In the genomic region with DNA sequence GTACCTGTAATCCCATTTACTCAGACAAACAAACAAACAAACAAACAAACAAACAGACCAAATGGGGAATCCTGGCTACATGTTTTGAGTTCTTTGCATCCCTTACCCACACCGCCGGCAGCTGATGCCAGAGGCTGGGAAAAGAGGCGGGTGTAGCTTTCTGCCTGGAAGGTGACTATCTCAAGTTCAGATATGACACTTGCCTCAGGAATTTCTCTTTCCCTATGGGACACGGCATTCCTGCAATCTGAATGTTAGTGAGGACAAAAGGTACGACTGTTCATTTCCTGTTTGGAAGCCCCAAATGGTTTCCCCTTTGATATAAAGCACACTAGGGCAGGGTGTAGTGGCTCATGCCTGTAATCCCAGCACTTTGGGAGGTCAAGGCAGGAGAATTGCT, we compare ENCODE assay signal across 12 cellular contexts. TPM values are rescaled to one million over a fixed set of nuclear protein-coding genes. Genes with fewer than 3 reads are reported as not detected.
DNase-seq lines count a peak whose midpoint lies in the region; ATAC-seq and TF ChIP-seq lines count a peak whose summit lies in the region.
"Had no signal": no experiment of that assay in that cellular context is flagged by ENCODE, and none has a peak within 500 bp of the region (broad histone marks: within the 10 kb centered on the region; RNA-seq: fewer than 3 reads in every experiment).

No MANE protein-coding gene starts in this region.

- no peak for ATAC-seq in GM23338
- no peak for ATAC-seq in stimulated activated naive B cell treated with anti-CD40 and anti-IgM and Interleukin-4, amounts not matched to agents 10 μg/mL and 1 μg/mL and 100 μg/mL, for 72 hours (replicated peaks)
- no peak for ATAC-seq in effector memory CD8-positive, alpha-beta T cell (replicated peaks)

- H4K20me1 ChIP-seq in GM23338 (replicated peaks; ENCODE audit: insufficient read depth) (no peaks in the 10 kb centered on the region), osteoblast (ENCODE audit: insufficient read depth, low read length) (no peaks in the 10 kb centered on the region)

- H3K36me3 ChIP-seq in GM23338 (ENCODE audit: insufficient read depth), result no peaks in the 10 kb centered on the region
- no peaks in the 10 kb centered on the region for H3K36me3 ChIP-seq in NT2/D1 (ENCODE audit: insufficient read depth, insufficient read length, low read length)
- H3K36me3 ChIP-seq in osteoblast (ENCODE audit: insufficient read depth, low read length), result no peaks in the 10 kb centered on the region

- no peaks in the 10 kb centered on the region for H3F3A ChIP-seq in GM23338 (replicated peaks; ENCODE audit: low read depth)

- no peaks in the 10 kb centered on the region for H3K9me3 ChIP-seq in NT2/D1 (ENCODE audit: insufficient read depth, low read length)
- no peaks in the 10 kb centered on the region for H3K9me3 ChIP-seq in osteoblast (ENCODE audit: low read depth, low read length)

- H3K9me2 ChIP-seq in GM23338 (ENCODE audit: insufficient read depth), result no peaks in the 10 kb centered on the region

- DNase-seq in GM23338 (ENCODE audit: low spot score) (no peak), NT2/D1 (ENCODE audit: low read depth, low spot score) (peak; percentile 39), choroid plexus epithelial cell (ENCODE audit: low read depth) (peak; percentile 33), osteoblast (ENCODE audit: insufficient read length, low spot score, missing footprints) (peak; percentile 89), middle frontal gyrus (ENCODE audit: extremely low spot score, low spot score) (no peak)
- DNase-seq in stimulated activated naive B cell treated with anti-CD40 and anti-IgM and Interleukin-4, amounts not matched to agents 10 μg/mL and 1 μg/mL and 100 μg/mL, for 72 hours, result no peak
- no peak for DNase-seq in activated T-cell treated with anti-CD3 and anti-CD28 coated beads, Interleukin-2, amount 50 U/mL, for 48 hours
- no peak for DNase-seq in effector memory CD8-positive, alpha-beta T cell
- DNase-seq: activated CD4-positive, alpha-beta T cell treated with anti-CD3 and anti-CD28 coated beads, Interleukin-2, amount 10 ng/mL, durations not matched to agents 24 days and 14 days; activated naive CD4-positive, alpha-beta T cell; NCI-H524 had no signal

- H3K4me1 Mint-ChIP-seq in GM23338, result peaks cover 28% of the 10 kb centered on the region
- H3K4me1 Mint-ChIP-seq in stimulated activated naive B cell treated with anti-CD40 and anti-IgM and Interleukin-4, amounts not matched to agents 10 μg/mL and 1 μg/mL and 100 μg/mL, for 72 hours, result peaks cover 21 to 29% of the 10 kb centered on the region in 2 donors
- H3K4me1 Mint-ChIP-seq in effector memory CD8-positive, alpha-beta T cell (ENCODE audit: low read depth in 2 of 2), result no peaks in the 10 kb centered on the region
- H3K4me1 Mint-ChIP-seq: activated CD4-positive, alpha-beta T cell treated with anti-CD3 and anti-CD28 coated beads, Interleukin-2, amount 10 ng/mL, durations not matched to agents 24 days and 14 days had no signal

- H3K4me1 ChIP-seq in GM23338 (ENCODE audit: insufficient read depth) (peaks cover 20% of the 10 kb centered on the region; the same call in 1 of the 2 replicates), NT2/D1 (ENCODE audit: insufficient read depth, insufficient read length) (peaks cover 13% of the 10 kb centered on the region), osteoblast (ENCODE audit: insufficient read depth, low read length) (no peaks in the 10 kb centered on the region)

- no peaks in the 10 kb centered on the region for H3K9me3 Mint-ChIP-seq in GM23338
- H3K9me3 Mint-ChIP-seq in stimulated activated naive B cell treated with anti-CD40 and anti-IgM and Interleukin-4, amounts not matched to agents 10 μg/mL and 1 μg/mL and 100 μg/mL, for 72 hours, result no peaks in the 10 kb centered on the region
- H3K9me3 Mint-ChIP-seq in effector memory CD8-positive, alpha-beta T cell, result no peaks in the 10 kb centered on the region
- H3K9me3 Mint-ChIP-seq: activated CD4-positive, alpha-beta T cell treated with anti-CD3 and anti-CD28 coated beads, Interleukin-2, amount 10 ng/mL, durations not matched to agents 24 days and 14 days had no signal

- no peak overlapping the region for H3K4me3 Mint-ChIP-seq in GM23338
- H3K4me3 Mint-ChIP-seq in stimulated activated naive B cell treated with anti-CD40 and anti-IgM and Interleukin-4, amounts not matched to agents 10 μg/mL and 1 μg/mL and 100 μg/mL, for 72 hours, result no peak overlapping the region
- no peak overlapping the region for H3K4me3 Mint-ChIP-seq in effector memory CD8-positive, alpha-beta T cell
- H3K4me3 Mint-ChIP-seq: activated CD4-positive, alpha-beta T cell treated with anti-CD3 and anti-CD28 coated beads, Interleukin-2, amount 10 ng/mL, durations not matched to agents 24 days and 14 days had no signal

- peak overlapping the region; percentile 54 for H2AFZ ChIP-seq in GM23338
- H2AFZ ChIP-seq in osteoblast (ENCODE audit: low read length), result no peak overlapping the region

- H3K27me3 ChIP-seq in GM23338 (ENCODE audit: insufficient read depth) (no peaks in the 10 kb centered on the region), NT2/D1 (ENCODE audit: insufficient read depth, insufficient read length) (no peaks in the 10 kb centered on the region), osteoblast (ENCODE audit: insufficient read depth, low read length) (peaks cover 13% of the 10 kb centered on the region)

- H3K36me3 Mint-ChIP-seq in GM23338 (ENCODE audit: low read depth), result no peaks in the 10 kb centered on the region
- H3K36me3 Mint-ChIP-seq in stimulated activated naive B cell treated with anti-CD40 and anti-IgM and Interleukin-4, amounts not matched to agents 10 μg/mL and 1 μg/mL and 100 μg/mL, for 72 hours, result no peaks in the 10 kb centered on the region
- H3K36me3 Mint-ChIP-seq in effector memory CD8-positive, alpha-beta T cell (ENCODE audit: insufficient read depth), result no peaks in the 10 kb centered on the region

- H3K27ac ChIP-seq in GM23338 (ENCODE audit: low read depth), result peak overlapping the region; percentile 41; the same call in 1 of the 2 replicates
- H3K27ac ChIP-seq in osteoblast (ENCODE audit: low read depth, low read length), result no peak overlapping the region

- H3K4me2 ChIP-seq in GM23338 (no peak overlapping the region), osteoblast (ENCODE audit: insufficient read depth, low read length) (no peak overlapping the region)

- H3K79me2 ChIP-seq in GM23338 (replicated peaks; ENCODE audit: insufficient read depth) (no peaks in the 10 kb centered on the region), osteoblast (ENCODE audit: insufficient read depth, low read length) (no peaks in the 10 kb centered on the region)

- TF ChIP-seq CTCF in GM23338 (conservative IDR thresholded peaks at IDR 0.05; ENCODE audit: low read depth in 2 of 2) (no peak), choroid plexus epithelial cell (conservative IDR thresholded peaks at IDR 0.05; ENCODE audit: low read depth, low read length) (no peak), osteoblast (IDR thresholded peaks at IDR 0.05; ENCODE audit: extremely low read depth, low read depth, low read length) (no peak)

- peaks cover 14% of the 10 kb centered on the region for H3K27me3 Mint-ChIP-seq in GM23338 (ENCODE audit: insufficient read depth, low read depth, poor library complexity)
- H3K27me3 Mint-ChIP-seq in stimulated activated naive B cell treated with anti-CD40 and anti-IgM and Interleukin-4, amounts not matched to agents 10 μg/mL and 1 μg/mL and 100 μg/mL, for 72 hours, result peaks cover 0 to 5% of the 10 kb centered on the region in 2 donors
- peaks cover 49 to 70% of the 10 kb centered on the region in 2 donors for H3K27me3 Mint-ChIP-seq in effector memory CD8-positive, alpha-beta T cell

- H3K9ac ChIP-seq in NT2/D1 (ENCODE audit: insufficient read length, low read depth), result no peak overlapping the region

- H3K4me3 ChIP-seq in GM23338, result no peak overlapping the region
- H3K4me3 ChIP-seq in NT2/D1 (ENCODE audit: insufficient read length, low read depth), result no peak overlapping the region
- no peak overlapping the region for H3K4me3 ChIP-seq in choroid plexus epithelial cell (ENCODE audit: low read depth, low read length)
- H3K4me3 ChIP-seq in osteoblast (ENCODE audit: insufficient read depth, low read length), result no peak overlapping the region

- peak overlapping the region; percentile 59; the same call in 1 of the 2 replicates for H3K27ac Mint-ChIP-seq in GM23338
- H3K27ac Mint-ChIP-seq in stimulated activated naive B cell treated with anti-CD40 and anti-IgM and Interleukin-4, amounts not matched to agents 10 μg/mL and 1 μg/mL and 100 μg/mL, for 72 hours, result no peak overlapping the region
- no peak overlapping the region for H3K27ac Mint-ChIP-seq in effector memory CD8-positive, alpha-beta T cell
- H3K27ac Mint-ChIP-seq: activated CD4-positive, alpha-beta T cell treated with anti-CD3 and anti-CD28 coated beads, Interleukin-2, amount 10 ng/mL, durations not matched to agents 24 days and 14 days had no signal

TF ChIP-seq in GM23338, 12 proteins besides CTCF, POLR2A, EP300 and RAD21 (continues in another document):
- no peak for TF ChIP-seq EZH2phosphoT487 (IDR thresholded peaks at IDR 0.05; ENCODE audit: unreplicated experiment)
- TF ChIP-seq, protein P1, sequence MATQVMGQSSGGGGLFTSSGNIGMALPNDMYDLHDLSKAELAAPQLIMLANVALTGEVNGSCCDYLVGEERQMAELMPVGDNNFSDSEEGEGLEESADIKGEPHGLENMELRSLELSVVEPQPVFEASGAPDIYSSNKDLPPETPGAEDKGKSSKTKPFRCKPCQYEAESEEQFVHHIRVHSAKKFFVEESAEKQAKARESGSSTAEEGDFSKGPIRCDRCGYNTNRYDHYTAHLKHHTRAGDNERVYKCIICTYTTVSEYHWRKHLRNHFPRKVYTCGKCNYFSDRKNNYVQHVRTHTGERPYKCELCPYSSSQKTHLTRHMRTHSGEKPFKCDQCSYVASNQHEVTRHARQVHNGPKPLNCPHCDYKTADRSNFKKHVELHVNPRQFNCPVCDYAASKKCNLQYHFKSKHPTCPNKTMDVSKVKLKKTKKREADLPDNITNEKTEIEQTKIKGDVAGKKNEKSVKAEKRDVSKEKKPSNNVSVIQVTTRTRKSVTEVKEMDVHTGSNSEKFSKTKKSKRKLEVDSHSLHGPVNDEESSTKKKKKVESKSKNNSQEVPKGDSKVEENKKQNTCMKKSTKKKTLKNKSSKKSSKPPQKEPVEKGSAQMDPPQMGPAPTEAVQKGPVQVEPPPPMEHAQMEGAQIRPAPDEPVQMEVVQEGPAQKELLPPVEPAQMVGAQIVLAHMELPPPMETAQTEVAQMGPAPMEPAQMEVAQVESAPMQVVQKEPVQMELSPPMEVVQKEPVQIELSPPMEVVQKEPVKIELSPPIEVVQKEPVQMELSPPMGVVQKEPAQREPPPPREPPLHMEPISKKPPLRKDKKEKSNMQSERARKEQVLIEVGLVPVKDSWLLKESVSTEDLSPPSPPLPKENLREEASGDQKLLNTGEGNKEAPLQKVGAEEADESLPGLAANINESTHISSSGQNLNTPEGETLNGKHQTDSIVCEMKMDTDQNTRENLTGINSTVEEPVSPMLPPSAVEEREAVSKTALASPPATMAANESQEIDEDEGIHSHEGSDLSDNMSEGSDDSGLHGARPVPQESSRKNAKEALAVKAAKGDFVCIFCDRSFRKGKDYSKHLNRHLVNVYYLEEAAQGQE (IDR thresholded peaks at IDR 0.05; ENCODE audit: unreplicated experiment), result no peak
- no peak for TF ChIP-seq NANOG (IDR thresholded peaks at IDR 0.05; ENCODE audit: borderline replicate concordance)
- TF ChIP-seq JUNB (IDR thresholded peaks at IDR 0.05; ENCODE audit: unreplicated experiment), result no peak

RNA-seq across cellular contexts. Expression of a gene that starts 2.9 kb away (rescaled TPM):
- not detected in 2 replicates for total RNA-seq in GM23338 (2014; rRNA removed; shearing (Covaris generic))
- not detected in 2 replicates for polyA plus RNA-seq in GM23338 (2016; fragmentation: Nextera tagmentation; extraction: Ambion mirVana)
- total RNA-seq in osteoblast, result not detected in 2 replicates
- total RNA-seq: activated CD4-positive, alpha-beta T cell treated with anti-CD3 and anti-CD28 coated beads, Interleukin-2, amount 10 ng/mL, durations not matched to agents 24 days and 14 days had no signal
- polyA plus RNA-seq: neural cell had no signal

Comparison
In these comparisons a context has a peak if more than half of its experiments do, and no peak if none do; other contexts are left out.
1. DNase-seq: peak in NT2/D1 (single experiment), choroid plexus epithelial cell (single experiment) and osteoblast (single experiment); none in GM23338 (single experiment), stimulated activated naive B cell treated with anti-CD40 and anti-IgM and Interleukin-4, amounts not matched to agents 10 μg/mL and 1 μg/mL and 100 μg/mL, for 72 hours (single experiment), middle frontal gyrus (single experiment), activated T-cell treated with anti-CD3 and anti-CD28 coated beads, Interleukin-2, amount 50 U/mL, for 48 hours (0 of 2) and effector memory CD8-positive, alpha-beta T cell (0 of 3).